34 cellular contexts compared by ENCODE assay signal in genomic region chr4:187565416-187565815, GRCh38.
"Had no signal": no experiment of that assay in that cellular context is flagged by ENCODE, and none has a peak within 500 bp of the region (broad histone marks: within the 10 kb centered on the region; RNA-seq: fewer than 3 reads in every experiment).

No MANE protein-coding gene starts in this region.

- H3K27me3 Mint-ChIP-seq: activated CD4-positive, alpha-beta memory T cell treated with anti-CD3 and anti-CD28 coated beads, Interleukin-2, amount 10 ng/mL, durations not matched to agents 7 days and 5 days; activated CD8-positive, alpha-beta memory T cell treated with anti-CD3 and anti-CD28 coated beads, Interleukin-2, amount 10 ng/mL, durations not matched to agents 7 days and 5 days; activated naive CD4-positive, alpha-beta T cell treated with anti-CD3 and anti-CD28 coated beads, Interleukin-2, amount 10 ng/mL, durations not matched to agents 7 days and 5 days; activated naive CD8-positive, alpha-beta T cell; activated naive CD8-positive, alpha-beta T cell treated with anti-CD3 and anti-CD28 coated beads, Interleukin-2, amount 50 U/mL, for 24 hours; brain had no signal

- DNase-seq: activated CD4-positive, alpha-beta memory T cell treated with anti-CD3 and anti-CD28 coated beads, Interleukin-2, amount 10 ng/mL, durations not matched to agents 7 days and 5 days; activated CD4-positive, alpha-beta T cell treated with anti-CD3 and anti-CD28 coated beads for 1 hour; activated CD4-positive, alpha-beta T cell treated with anti-CD3 and anti-CD28 coated beads for 48 hours; activated CD4-positive, CD25-positive, alpha-beta regulatory T cell; activated CD8-positive, alpha-beta memory T cell treated with anti-CD3 and anti-CD28 coated beads for 24 hours; activated CD8-positive, alpha-beta memory T cell treated with anti-CD3 and anti-CD28 coated beads, Interleukin-2, amount 10 ng/mL, durations not matched to agents 7 days and 5 days; activated CD8-positive, alpha-beta memory T cell treated with anti-CD3 and anti-CD28 coated beads, Interleukin-2, amount 50 U/mL, for 48 hours; activated effector memory CD4-positive, alpha-beta T cell treated with Interleukin-2 at 50 U/mL for 16 hours; activated naive CD4-positive, alpha-beta T cell treated with anti-CD3 and anti-CD28 coated beads, Interleukin-2, amount 10 ng/mL, durations not matched to agents 7 days and 5 days; activated naive CD8-positive, alpha-beta T cell treated with anti-CD3 and anti-CD28 coated beads, Interleukin-2, amount 50 U/mL, for 24 hours; activated T-cell treated with anti-CD3 and anti-CD28 coated beads, Interleukin-2, amount 50 U/mL, for 48 hours; anterior cingulate cortex; caudate nucleus; cerebellar nuclear complex; Karpas-422; KBM-7; NCI-H1105; NCI-H1417 treated with DMSO at 0.1 percent for 48 hours; NCI-H187 treated with DMSO at 0.1 percent for 48 hours; NCI-H2081; NCI-H2171 treated with DMSO at 0.1 percent for 48 hours; NCI-H226; NCI-H446 treated with DMSO at 0.1 percent for 48 hours; NCI-H524; NK-92 treated with Interleukin-12 subunit alpha and Interleukin-12 subunit beta, amount 100 ng/mL, for 24 hours; OCI-M1; Right ventricle myocardium superior; SW 1271; T-helper 1 cell; T-helper 2 cell; T-helper 9 cell had no signal

- H3K36me3 Mint-ChIP-seq: activated naive CD4-positive, alpha-beta T cell treated with anti-CD3 and anti-CD28 coated beads, Interleukin-2, amount 10 ng/mL, durations not matched to agents 7 days and 5 days; activated naive CD8-positive, alpha-beta T cell; brain had no signal

- ATAC-seq: activated CD8-positive, alpha-beta memory T cell treated with anti-CD3 and anti-CD28 coated beads, Interleukin-2, amount 10 ng/mL, durations not matched to agents 7 days and 5 days; activated naive CD8-positive, alpha-beta T cell treated with anti-CD3 and anti-CD28 coated beads, Interleukin-2, amount 50 U/mL, for 24 hours had no signal

- H3K4me3 Mint-ChIP-seq: activated CD4-positive, alpha-beta memory T cell treated with anti-CD3 and anti-CD28 coated beads, Interleukin-2, amount 10 ng/mL, durations not matched to agents 7 days and 5 days; activated CD8-positive, alpha-beta memory T cell treated with anti-CD3 and anti-CD28 coated beads, Interleukin-2, amount 10 ng/mL, durations not matched to agents 7 days and 5 days; activated naive CD4-positive, alpha-beta T cell treated with anti-CD3 and anti-CD28 coated beads, Interleukin-2, amount 10 ng/mL, durations not matched to agents 7 days and 5 days; activated naive CD8-positive, alpha-beta T cell; activated naive CD8-positive, alpha-beta T cell treated with anti-CD3 and anti-CD28 coated beads, Interleukin-2, amount 50 U/mL, for 24 hours; brain had no signal

- H3K27ac ChIP-seq: VCaP had no signal

- H3K4me1 Mint-ChIP-seq: activated CD4-positive, alpha-beta memory T cell treated with anti-CD3 and anti-CD28 coated beads, Interleukin-2, amount 10 ng/mL, durations not matched to agents 7 days and 5 days; activated CD8-positive, alpha-beta memory T cell treated with anti-CD3 and anti-CD28 coated beads, Interleukin-2, amount 10 ng/mL, durations not matched to agents 7 days and 5 days; activated naive CD4-positive, alpha-beta T cell treated with anti-CD3 and anti-CD28 coated beads, Interleukin-2, amount 10 ng/mL, durations not matched to agents 7 days and 5 days; activated naive CD8-positive, alpha-beta T cell treated with anti-CD3 and anti-CD28 coated beads, Interleukin-2, amount 50 U/mL, for 24 hours; brain had no signal

- H3K27ac Mint-ChIP-seq: activated CD4-positive, alpha-beta memory T cell treated with anti-CD3 and anti-CD28 coated beads, Interleukin-2, amount 10 ng/mL, durations not matched to agents 7 days and 5 days; activated CD8-positive, alpha-beta memory T cell treated with anti-CD3 and anti-CD28 coated beads, Interleukin-2, amount 10 ng/mL, durations not matched to agents 7 days and 5 days; activated naive CD4-positive, alpha-beta T cell treated with anti-CD3 and anti-CD28 coated beads, Interleukin-2, amount 10 ng/mL, durations not matched to agents 7 days and 5 days; activated naive CD8-positive, alpha-beta T cell; activated naive CD8-positive, alpha-beta T cell treated with anti-CD3 and anti-CD28 coated beads, Interleukin-2, amount 50 U/mL, for 24 hours; brain had no signal
